16 cellular contexts compared by ENCODE assay signal in genomic region chr15:58903232-58903631, GRCh38. TPM values are rescaled to one million over a fixed set of nuclear protein-coding genes. Genes with fewer than 3 reads are reported as not detected.
A peak's percentile ranks its signal among the peaks of the same experiment; 100 is the strongest.
DNase-seq lines count a peak whose midpoint lies in the region; TF ChIP-seq lines count a peak whose summit lies in the region.
"Had no signal": no experiment of that assay in that cellular context is flagged by ENCODE, and none has a peak within 500 bp of the region (broad histone marks: within the 10 kb centered on the region; RNA-seq: fewer than 3 reads in every experiment).

No MANE protein-coding gene starts in this region.

- no peak overlapping the region for H2BK12ac ChIP-seq in mesenchymal stem cell (ENCODE audit: low read length in 2 of 2)

- no peak overlapping the region for H4K91ac ChIP-seq in mesenchymal stem cell (ENCODE audit: low read length)

- peaks cover 20% of the 10 kb centered on the region for H3K79me1 ChIP-seq in mesenchymal stem cell (replicated peaks; ENCODE audit: low read length, poor library complexity, severe bottlenecking)

- H2BK5ac ChIP-seq in mesenchymal stem cell (ENCODE audit: low read depth, low read length, poor library complexity, severe bottlenecking): no peak overlapping the region

- no peak overlapping the region for H2AK5ac ChIP-seq in mesenchymal stem cell (ENCODE audit: low read length, severe bottlenecking)

- H3K4me2 ChIP-seq in mesenchymal stem cell (ENCODE audit: low read length, poor library complexity, severe bottlenecking): no peak overlapping the region

- no peak overlapping the region for H3K4ac ChIP-seq in mesenchymal stem cell (ENCODE audit: low read depth in 1 of 2, low read length in 2 of 2)

- H3K23ac ChIP-seq in mesenchymal stem cell (ENCODE audit: low read length in 2 of 2): no peak overlapping the region

- H3K4me1 ChIP-seq in mesenchymal stem cell (ENCODE audit: control insufficient read depth, insufficient read depth, low read depth, low read length): peaks cover 6% of the 10 kb centered on the region

- no peak overlapping the region for H2BK15ac ChIP-seq in mesenchymal stem cell (ENCODE audit: low read depth, poor library complexity, severe bottlenecking)

- peaks cover 17 to 68% of the 10 kb centered on the region in 2 experiments for H3K36me3 ChIP-seq in mesenchymal stem cell (ENCODE audit: control insufficient read depth in 1 of 2, insufficient read depth in 2 of 2, low read depth in 1 of 2, low read length in 2 of 2)

- no peak overlapping the region for H4K8ac ChIP-seq in mesenchymal stem cell (ENCODE audit: low read length)

- TF ChIP-seq CTCF in choroid plexus epithelial cell (conservative IDR thresholded peaks at IDR 0.05; ENCODE audit: low read depth, low read length): no peak

- no peaks in the 10 kb centered on the region for H3K27me3 ChIP-seq in mesenchymal stem cell (ENCODE audit: control insufficient read depth in 1 of 2, insufficient read depth in 1 of 2, low read length in 2 of 2)

- H3K4me3 ChIP-seq in choroid plexus epithelial cell (ENCODE audit: low read depth, low read length) (no peak overlapping the region), mesenchymal stem cell (ENCODE audit: insufficient read depth in 1 of 2, low read depth in 1 of 2, low read length in 2 of 2) (no peak overlapping the region)

- no peak overlapping the region for H3K14ac ChIP-seq in mesenchymal stem cell (ENCODE audit: low read length in 2 of 2)

- no peaks in the 10 kb centered on the region for H3K9me3 ChIP-seq in mesenchymal stem cell (ENCODE audit: control insufficient read depth, low read length)

- no peak overlapping the region for H3K27ac ChIP-seq in mesenchymal stem cell (ENCODE audit: low read length, poor library complexity, severe bottlenecking)

- 100% methylated on average over 3 of the region's 6 CpGs for WGBS in mesenchymal stem cell

- no peak overlapping the region for H2BK120ac ChIP-seq in mesenchymal stem cell (ENCODE audit: low read depth, low read length)

- no peak overlapping the region for H3K18ac ChIP-seq in mesenchymal stem cell (ENCODE audit: low read depth in 1 of 2, low read length in 2 of 2)

- H3K9ac ChIP-seq in mesenchymal stem cell (ENCODE audit: low read length): no peak overlapping the region

- no peak overlapping the region for H2AFZ ChIP-seq in mesenchymal stem cell (ENCODE audit: low read depth, low read length)

- DNase-seq in LHCN-M2 (ENCODE audit: low read depth) (peak; percentile 57), choroid plexus epithelial cell (ENCODE audit: low read depth) (peak; percentile 87), mesenchymal stem cell (peak; percentile 6), HuH-7.5 (ENCODE audit: low spot score) (no peak), hepatic stellate cell (ENCODE audit: low spot score) (no peak), ecto neural progenitor cell (ENCODE audit: low spot score) (no peak), middle frontal gyrus (ENCODE audit: extremely low spot score, low spot score) (no peak)
- DNase-seq: C1 segment of cervical spinal cord, DMS 273 treated with DMSO at 0.1 percent for 48 hours, H9, MV-4-11, NCI-H1417 treated with DMSO at 0.1 percent for 48 hours, NCI-H2029, NCI-H510A, NCI-H82, Right ventricle myocardium superior had no signal

RNA-seq across cellular contexts. Expression of gene SLTM, which starts 30.2 kb away (rescaled TPM):
- 52.6 and 71.2 TPM in 2 replicates for total RNA-seq in LHCN-M2 (2014; rRNA removed)
- polyA plus RNA-seq in LHCN-M2 (2012): 27.9 TPM
- 45.7 TPM for polyA plus RNA-seq in mesenchymal stem cell (2013, experiment 1 of 2)
- 43.3 TPM for polyA plus RNA-seq in mesenchymal stem cell (2013, experiment 2 of 2)

Comparison
In these comparisons a context has a peak if more than half of its experiments do, and no peak if none do; other contexts are left out.
1. DNase-seq: peak in LHCN-M2 (single experiment), choroid plexus epithelial cell (single experiment) and mesenchymal stem cell (single experiment); none in HuH-7.5 (single experiment), hepatic stellate cell (single experiment), ecto neural progenitor cell (single experiment) and middle frontal gyrus (single experiment).